Comparison of ENCODE assay signal across 25 cellular contexts in the genomic region with DNA sequence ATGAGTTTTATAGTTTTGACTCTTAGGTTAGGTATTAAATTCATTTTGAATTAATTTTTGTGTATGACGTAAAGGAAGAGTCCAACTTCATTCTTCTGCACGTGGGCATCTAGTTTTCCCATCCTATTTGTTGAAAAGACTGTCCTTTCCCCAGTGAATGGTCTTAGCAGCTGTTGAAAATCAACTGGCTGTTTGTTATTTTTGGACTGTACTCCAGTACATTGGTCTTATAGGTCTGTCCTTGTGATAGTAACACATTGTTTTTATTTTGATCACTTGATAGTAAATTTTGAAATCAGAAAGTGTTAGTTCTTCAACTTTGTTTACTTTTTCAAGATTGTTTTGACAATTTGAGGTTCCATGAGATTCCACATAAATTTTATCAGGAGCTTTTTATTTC.
"Had no signal": no experiment of that assay in that cellular context is flagged by ENCODE, and none has a peak within 500 bp of the region (broad histone marks: within the 10 kb centered on the region; RNA-seq: fewer than 3 reads in every experiment).

No MANE protein-coding gene starts in this region.

- H3K9me3 Mint-ChIP-seq: effector memory CD8-positive, alpha-beta T cell; natural killer cell treated with Interleukin-12 subunit alpha and Interleukin-12 subunit beta and Interleukin-15 and Interleukin-18, amount 100 ng/mL, for 72 hours; type B pancreatic cell had no signal

- H3K4me1 ChIP-seq: gastrocnemius medialis, heart left ventricle, left lung, pancreas, testis, tibial artery had no signal

- H3K9me3 ChIP-seq: gastrocnemius medialis, mucosa of descending colon, neutrophil, pancreas, testis had no signal

- DNase-seq: cortex of kidney; effector memory CD8-positive, alpha-beta T cell; gastrocnemius medialis; heart left ventricle; left cardiac atrium; left lung; mesenchymal stem cell; mucosa of descending colon; naive B cell; pancreas; retina; stimulated activated CD4-positive, alpha-beta T cell treated with anti-CD3 and anti-CD28 coated beads, Interleukin-2, amount 100 ng/mL, for 24 hours; stimulated activated CD4-positive, alpha-beta T cell treated with anti-CD3 and anti-CD28 coated beads, Interleukin-4, amount 100 ng/mL, for 24 hours; stimulated activated naive CD8-positive, alpha-beta T cell treated with anti-CD3 and anti-CD28 coated beads, Interleukin-15, Interleukin-2, amounts not matched to agents 100 U/mL and 50 U/mL, for 24 hours; substantia nigra; testis; tibial artery had no signal

- H3K36me3 ChIP-seq: gastrocnemius medialis, heart left ventricle, left lung, neutrophil, pancreas, tibial artery had no signal

- H3K4me1 Mint-ChIP-seq: mesothelial cell of epicardium; naive B cell; neural crest cell; stimulated activated effector memory CD8-positive, alpha-beta T cell treated with anti-CD3 and anti-CD28 coated beads, Interleukin-12 subunit alpha, Interleukin-12 subunit beta, amount 100 ng/mL, for 72 hours had no signal

- H3K4me3 Mint-ChIP-seq: effector memory CD8-positive, alpha-beta T cell; mesothelial cell of epicardium; naive B cell; natural killer cell treated with Interleukin-12 subunit alpha and Interleukin-12 subunit beta and Interleukin-15 and Interleukin-18, amount 100 ng/mL, for 72 hours; neural crest cell; stimulated activated effector memory CD8-positive, alpha-beta T cell treated with anti-CD3 and anti-CD28 coated beads, Interleukin-12 subunit alpha, Interleukin-12 subunit beta, amount 100 ng/mL, for 72 hours; type B pancreatic cell had no signal

- H3K27me3 ChIP-seq: gastrocnemius medialis, hepatocyte, left lung, pancreas, testis had no signal

- H3K27ac Mint-ChIP-seq: effector memory CD8-positive, alpha-beta T cell; mesothelial cell of epicardium; natural killer cell treated with Interleukin-12 subunit alpha and Interleukin-12 subunit beta and Interleukin-15 and Interleukin-18, amount 100 ng/mL, for 72 hours; stimulated activated effector memory CD8-positive, alpha-beta T cell treated with anti-CD3 and anti-CD28 coated beads, Interleukin-12 subunit alpha, Interleukin-12 subunit beta, amount 100 ng/mL, for 72 hours; type B pancreatic cell had no signal

- H3K27ac ChIP-seq: gastrocnemius medialis, heart left ventricle, hepatocyte, left lung, neutrophil, pancreas, testis, tibial artery had no signal

- H3K36me3 Mint-ChIP-seq: mesothelial cell of epicardium; naive B cell; natural killer cell treated with Interleukin-12 subunit alpha and Interleukin-12 subunit beta and Interleukin-15 and Interleukin-18, amount 100 ng/mL, for 72 hours; stimulated activated effector memory CD8-positive, alpha-beta T cell treated with anti-CD3 and anti-CD28 coated beads, Interleukin-12 subunit alpha, Interleukin-12 subunit beta, amount 100 ng/mL, for 72 hours; type B pancreatic cell had no signal

- H3K4me3 ChIP-seq: gastrocnemius medialis, heart left ventricle, hepatocyte, left lung, mucosa of descending colon, pancreas, testis, tibial artery had no signal

- ATAC-seq: effector memory CD8-positive, alpha-beta T cell; gastrocnemius medialis; heart left ventricle; left cardiac atrium; left lung; mucosa of descending colon; natural killer cell treated with Interleukin-12 subunit alpha and Interleukin-12 subunit beta and Interleukin-15 and Interleukin-18, amount 100 ng/mL, for 72 hours; pancreas; sciatic nerve; stimulated activated effector memory CD8-positive, alpha-beta T cell treated with anti-CD3 and anti-CD28 coated beads, Interleukin-12 subunit alpha, Interleukin-12 subunit beta, amount 100 ng/mL, for 72 hours; stimulated activated naive CD8-positive, alpha-beta T cell treated with anti-CD3 and anti-CD28 coated beads, Interleukin-15, Interleukin-2, amounts not matched to agents 100 U/mL and 50 U/mL, for 24 hours had no signal
